In genomic region chr4:152352645-152353116, GRCh38 we compare ENCODE assay signal across 8 cellular contexts.
DNase-seq lines count a peak whose midpoint lies in the region; ATAC-seq, FAIRE-seq and TF ChIP-seq lines count a peak whose summit lies in the region.

No MANE protein-coding gene starts in this region.

- H3K4me3 ChIP-seq in AG04450 (ENCODE audit: low read depth, low read length) (peak overlapping the region; percentile 71), GM12878 (peak overlapping the region; percentile 64), sigmoid colon (peak overlapping the region; percentile 25 to 54 (median 46))

- no peak overlapping the region for H3K27ac Mint-ChIP-seq in effector memory CD8-positive, alpha-beta T cell

- H3K4me1 ChIP-seq in GM12878 (ENCODE audit: control insufficient read depth, insufficient read depth, low read length) (no peaks in the 10 kb centered on the region; the same call in 1 of the 2 replicates), sigmoid colon (peaks cover 0 to 29% (median 13%) of the 10 kb centered on the region in 4 donors)

- H3K4me3 Mint-ChIP-seq in effector memory CD8-positive, alpha-beta T cell, result no peak overlapping the region

- CTCF ChIA-PET in AG04450 (lab: Charles Lee), result interaction anchor here (0.6 to 1.3 kb wide), 3 partner anchors 37 to 551 kb away, joined by 3 read pairs; no protein-coding TSS in a partner anchor
- CTCF ChIA-PET in GM12878 (lab: Yijun Ruan, JAX), result interaction anchor here (1.0 to 1.9 kb wide), 4 partner anchors 12 to 150 kb away, joined by 3 to 9 read pairs (median 4); no protein-coding TSS in a partner anchor

- RAD21 ChIA-PET in GM12878 (lab: Charles Lee; ENCODE audit: unreplicated experiment), result interaction anchor here (0.9 to 2.9 kb wide), 8 partner anchors 9 to 149 kb away, joined by 3 to 11 read pairs (median 4); no protein-coding TSS in a partner anchor

- POLR2A ChIA-PET in AG04450 (lab: Yijun Ruan, JAX) (interaction anchor here (0.6 kb wide), 1 partner anchor 39 kb away, joined by 3 read pairs; no protein-coding TSS in a partner anchor), GM12878 (lab: Charles Lee) (interaction anchor here (0.6 to 1.0 kb wide), 2 partner anchors 9 to 1340 kb away, joined by 3 to 4 read pairs; no protein-coding TSS in a partner anchor)

- ATAC-seq in GM18873 (IDR thresholded peaks at IDR 0.05; ENCODE audit: low FRiP score, unreplicated experiment), result peak; percentile 52
- ATAC-seq in HG03196 (IDR thresholded peaks at IDR 0.05; ENCODE audit: unreplicated experiment), result peak; percentile 80
- ATAC-seq in GM12878, result peak; percentile 82
- ATAC-seq in effector memory CD8-positive, alpha-beta T cell (replicated peaks), result no peak

- peak overlapping the region; percentile 79 for H3K4me2 ChIP-seq in GM12878 (ENCODE audit: control insufficient read depth, insufficient read depth)

- intact Hi-C loops in GM12878 (cut with micrococcal nuclease; ENCODE audit: unreplicated experiment) (no loop called here), sigmoid colon (cut with DNase I) (no loop called here)

- H3K9me3 Mint-ChIP-seq in effector memory CD8-positive, alpha-beta T cell, result no peaks in the 10 kb centered on the region

- H3K9me3 ChIP-seq in AG04450 (ENCODE audit: control insufficient read depth, insufficient read depth, low read length) (no peaks in the 10 kb centered on the region), GM12878 (replicated peaks; ENCODE audit: control insufficient read depth, insufficient read depth, low read length) (no peaks in the 10 kb centered on the region), sigmoid colon (no peaks in the 10 kb centered on the region)

- no peaks in the 10 kb centered on the region for H3K27me3 Mint-ChIP-seq in effector memory CD8-positive, alpha-beta T cell

- peak; percentile 46 for TF ChIP-seq POLR2A in GM12878 (IDR thresholded peaks at IDR 0.05; ENCODE audit: low read depth, low read length)
- peak; percentile 28 to 43 for TF ChIP-seq POLR2A in sigmoid colon (IDR thresholded peaks at IDR 0.05)

- H3K36me3 ChIP-seq in GM12878 (ENCODE audit: control insufficient read depth in 2 of 2, insufficient read depth in 2 of 2, low read length in 1 of 2), result no peaks in the 10 kb centered on the region
- H3K36me3 ChIP-seq in sigmoid colon, result no peaks in the 10 kb centered on the region

- H3K27me3 ChIP-seq in AG04450 (ENCODE audit: control insufficient read depth, insufficient read depth, low read length) (no peaks in the 10 kb centered on the region), GM12878 (replicated peaks in 1 of 2; ENCODE audit: control insufficient read depth in 2 of 2, insufficient read depth in 2 of 2, low read length in 1 of 2) (no peaks in the 10 kb centered on the region), sigmoid colon (no peaks in the 10 kb centered on the region)

- peak; percentile 87 for DNase-seq in AG04450 (ENCODE audit: low read depth, low spot score)
- peak; percentile 91 for DNase-seq in NCI-H446 treated with DMSO at 0.1 percent for 48 hours (lab: John Stamatoyannopoulos, UW)
- peak; percentile 59 for DNase-seq in GM12878 (ENCODE audit: low read depth, low spot score)
- DNase-seq in iPS DF 19.7 (ENCODE audit: low read depth, low spot score), result peak; percentile 15
- peak; percentile 85 for DNase-seq in sigmoid colon
- DNase-seq in effector memory CD8-positive, alpha-beta T cell, result no peak

- H3K27ac ChIP-seq in AG04450 (ENCODE audit: low read depth, low read length) (peak overlapping the region; percentile 47), GM12878 (ENCODE audit: control insufficient read depth, insufficient read depth) (peak overlapping the region; percentile 74), sigmoid colon (peak overlapping the region; percentile 73 to 87 (median 78))

- BruUV-seq in GM12878 (replicated peaks; lab: Mats Ljungman, UMichigan), result no TSS peak

- H3K36me3 Mint-ChIP-seq in effector memory CD8-positive, alpha-beta T cell (ENCODE audit: insufficient read depth), result no peaks in the 10 kb centered on the region

- TF ChIP-seq CTCF in AG04450 (IDR thresholded peaks at IDR 0.05; ENCODE audit: low read depth, low read length) (no peak), GM12878 (IDR thresholded peaks at IDR 0.05 in 2 of 3, conservative IDR thresholded peaks at IDR 0.05 in 1 of 3; ENCODE audit: control insufficient read depth in 2 of 3, extremely low read depth in 1 of 3, insufficient read depth in 1 of 3, low read depth in 3 of 3, low read length in 3 of 3) (no peak), sigmoid colon (IDR thresholded peaks at IDR 0.05) (no peak)

- peaks cover 7 to 17% of the 10 kb centered on the region in 2 donors for H3K4me1 Mint-ChIP-seq in effector memory CD8-positive, alpha-beta T cell (ENCODE audit: low read depth in 2 of 2)

- peaks cover 35% of the 10 kb centered on the region for H3K79me2 ChIP-seq in GM12878 (ENCODE audit: control insufficient read depth, insufficient read depth, low read length)

- in situ Hi-C loops in GM12878 (cut with MboI), result no loop called here

- H3K9ac ChIP-seq in GM12878 (ENCODE audit: control insufficient read depth, insufficient read depth, low read length), result peak overlapping the region; percentile 57

- no peak for TF ChIP-seq EP300 in GM12878 (IDR thresholded peaks at IDR 0.05; ENCODE audit: borderline replicate concordance in 1 of 2, control insufficient read depth in 1 of 2, low read depth in 2 of 2, low read length in 2 of 2)
- TF ChIP-seq EP300 in sigmoid colon (IDR thresholded peaks at IDR 0.05), result no peak

- 91% methylated on average over 10 of the region's 10 CpGs for WGBS in GM12878 (ENCODE audit: insufficient coverage, insufficient replicate concordance, low lambda C conversion rate, missing lambda C conversion rate)
- 39 to 82% methylated on average over 10 of the region's 10 CpGs for WGBS in sigmoid colon, 2 donors

- TF ChIP-seq RAD21 in GM12878 (IDR thresholded peaks at IDR 0.05; ENCODE audit: insufficient read depth, low read depth, low read length), result no peak

- SMC1A ChIA-PET in GM12878 (lab: Charles Lee; ENCODE audit: uncharacterized antibody, unreplicated experiment), result interaction anchor here (0.8 to 3.1 kb wide), 9 partner anchors 11 to 75 kb away, joined by 3 to 15 read pairs (median 4); no protein-coding TSS in a partner anchor

- FAIRE-seq in GM12878 (lab: Jason Lieb, UNC), result peak; percentile 57

- peak overlapping the region; percentile 60 for H2AFZ ChIP-seq in GM12878 (ENCODE audit: control insufficient read depth, low read depth, low read length)

- H4K20me1 ChIP-seq in GM12878 (ENCODE audit: control insufficient read depth, insufficient read depth), result no peaks in the 10 kb centered on the region

TF ChIP-seq in GM12878, 131 proteins besides CTCF, POLR2A, EP300 and RAD21 (continues in another document):
- TF ChIP-seq PKNOX1 (IDR thresholded peaks at IDR 0.05) (peak; percentile 66), RELB (IDR thresholded peaks at IDR 0.05; ENCODE audit: low read depth) (0 out of 2 replicates have a peak, but pooled peaks have one; percentile 32), KLF5 (IDR thresholded peaks at IDR 0.05; ENCODE audit: partially characterized antibody) (no peak), EGR1 (IDR thresholded peaks at IDR 0.05; ENCODE audit: borderline replicate concordance in 1 of 2, low read depth in 2 of 2, low read length in 2 of 2) (peak in 1 of 2 experiments; percentile 83; a peak in 1 of 3 replicates), E2F8 (IDR thresholded peaks at IDR 0.05; ENCODE audit: low read depth, partially characterized antibody) (no peak)

Comparison
In these comparisons a context has a peak if more than half of its experiments do, and no peak if none do; other contexts are left out.
1. DNase-seq: peak in AG04450 (single experiment), NCI-H446 treated with DMSO at 0.1 percent for 48 hours (single experiment), GM12878 (single experiment), iPS DF 19.7 (single experiment) and sigmoid colon (single experiment); none in effector memory CD8-positive, alpha-beta T cell (0 of 3).
2. Peak in every context shown above with its lines, with median percentiles within 50 percentile points of each other: H3K27ac ChIP-seq and H3K4me3 ChIP-seq.